Comparison of ENCODE assay signal across 13 cellular contexts in genomic region chr5:56152437-56152836, GRCh38.
A peak's percentile ranks its signal among the peaks of the same experiment; 100 is the strongest.
DNase-seq lines count a peak whose midpoint lies in the region; ATAC-seq, FAIRE-seq and TF ChIP-seq lines count a peak whose summit lies in the region.
"Had no signal": no experiment of that assay in that cellular context is flagged by ENCODE, and none has a peak within 500 bp of the region (broad histone marks: within the 10 kb centered on the region; RNA-seq: fewer than 3 reads in every experiment).

No MANE protein-coding gene starts in this region.

- H3K4me3 ChIP-seq in GM12878 (no peak overlapping the region), pancreas (no peak overlapping the region)
- H3K4me3 ChIP-seq: breast epithelium, left lung had no signal

- SMC1A ChIA-PET in GM12878 (lab: Charles Lee; ENCODE audit: uncharacterized antibody, unreplicated experiment): interaction anchor here (0.7 to 5.7 kb wide), 8 partner anchors 8 to 111 kb away, joined by 3 to 22 read pairs (median 4); no protein-coding TSS in a partner anchor

- no peak overlapping the region for H3K27ac ChIP-seq in GM12878 (ENCODE audit: control insufficient read depth, insufficient read depth)
- H3K27ac ChIP-seq in pancreas: peak overlapping the region in 1 of 4 donors; percentile 4
- H3K27ac ChIP-seq: breast epithelium, left lung had no signal

- H3K9ac ChIP-seq in GM12878 (ENCODE audit: control insufficient read depth, insufficient read depth, low read length): no peak overlapping the region

- no peak for DNase-seq in activated T-cell treated with anti-CD3 and anti-CD28 coated beads, Interleukin-2, amount 50 U/mL, for 4 hours
- no peak for DNase-seq in activated T-cell treated with anti-CD3 and anti-CD28 coated beads, Interleukin-2, amount 50 U/mL, for 48 hours
- peak; percentile 74 for DNase-seq in GM12878 (ENCODE audit: low read depth, low spot score)
- peak; percentile 82 for DNase-seq in renal cortical epithelial cell (ENCODE audit: low read depth)
- no peak for DNase-seq in SK-N-DZ (ENCODE audit: low spot score)
- DNase-seq in pancreas: no peak
- DNase-seq: left lung, NCI-H2029, retina had no signal

- BruUV-seq in GM12878 (replicated peaks; lab: Mats Ljungman, UMichigan): no TSS peak

- H3K4me2 ChIP-seq in GM12878 (ENCODE audit: control insufficient read depth, insufficient read depth): peak overlapping the region; percentile 57

- intact Hi-C loops in GM12878 (cut with micrococcal nuclease; ENCODE audit: unreplicated experiment) (no loop called here), pancreas (cut with DNase I) (no loop called here)

- peak overlapping the region; percentile 45 for H3K4me3 Mint-ChIP-seq in activated T-cell treated with anti-CD3 and anti-CD28 coated beads, Interleukin-2, amount 50 U/mL, for 4 hours
- H3K4me3 Mint-ChIP-seq: B cell had no signal

- in situ Hi-C loops in GM12878 (cut with MboI): no loop called here

- POLR2A ChIA-PET in GM12878 (lab: Charles Lee): no interaction called here

- no peak for TF ChIP-seq RAD21 in GM12878 (IDR thresholded peaks at IDR 0.05; ENCODE audit: insufficient read depth, low read depth, low read length)

- no peaks in the 10 kb centered on the region for H3K9me3 Mint-ChIP-seq in activated T-cell treated with anti-CD3 and anti-CD28 coated beads, Interleukin-2, amount 50 U/mL, for 4 hours

- H3K27me3 Mint-ChIP-seq in activated T-cell treated with anti-CD3 and anti-CD28 coated beads, Interleukin-2, amount 50 U/mL, for 4 hours (ENCODE audit: low read depth): no peaks in the 10 kb centered on the region

- H3K4me1 ChIP-seq in GM12878 (ENCODE audit: control insufficient read depth, insufficient read depth, low read length): peaks cover 39% of the 10 kb centered on the region
- H3K4me1 ChIP-seq in pancreas: peaks cover 4 to 37% (median 27%) of the 10 kb centered on the region in 3 donors
- H3K4me1 ChIP-seq: breast epithelium had no signal

- H3K36me3 Mint-ChIP-seq in activated T-cell treated with anti-CD3 and anti-CD28 coated beads, Interleukin-2, amount 50 U/mL, for 4 hours (ENCODE audit: insufficient read depth): no peaks in the 10 kb centered on the region

- no peaks in the 10 kb centered on the region for H4K20me1 ChIP-seq in GM12878 (ENCODE audit: control insufficient read depth, insufficient read depth)

- H2AFZ ChIP-seq in GM12878 (ENCODE audit: control insufficient read depth, low read depth, low read length): peak overlapping the region; percentile 30

- TF ChIP-seq CTCF in GM12878 (IDR thresholded peaks at IDR 0.05 in 2 of 3, conservative IDR thresholded peaks at IDR 0.05 in 1 of 3; ENCODE audit: control insufficient read depth in 2 of 3, extremely low read depth in 1 of 3, insufficient read depth in 1 of 3, low read depth in 3 of 3, low read length in 3 of 3) (no peak), pancreas (IDR thresholded peaks at IDR 0.05) (no peak)

- CTCF ChIA-PET in GM12878 (lab: Yijun Ruan, JAX): interaction anchor here (0.6 kb wide), 1 partner anchor 59 kb away, joined by 3 read pairs; no protein-coding TSS in a partner anchor

- H3K27me3 ChIP-seq in GM12878 (replicated peaks in 1 of 2; ENCODE audit: control insufficient read depth in 2 of 2, insufficient read depth in 2 of 2, low read length in 1 of 2): no peaks in the 10 kb centered on the region
- no peaks in the 10 kb centered on the region for H3K27me3 ChIP-seq in pancreas
- H3K27me3 ChIP-seq: breast epithelium, left lung had no signal

- no peaks in the 10 kb centered on the region for H3K36me3 ChIP-seq in GM12878 (ENCODE audit: control insufficient read depth in 2 of 2, insufficient read depth in 2 of 2, low read length in 1 of 2)
- no peaks in the 10 kb centered on the region for H3K36me3 ChIP-seq in pancreas
- H3K36me3 ChIP-seq: breast epithelium, left lung had no signal

- no peaks in the 10 kb centered on the region for H3K79me2 ChIP-seq in GM12878 (ENCODE audit: control insufficient read depth, insufficient read depth, low read length)

- RAD21 ChIA-PET in GM12878 (lab: Charles Lee; ENCODE audit: unreplicated experiment): interaction anchor here (1.0 to 7.9 kb wide), 8 partner anchors 10 to 163 kb away, joined by 3 to 41 read pairs (median 3); no protein-coding TSS in a partner anchor

- H3K4me1 Mint-ChIP-seq in activated T-cell treated with anti-CD3 and anti-CD28 coated beads, Interleukin-2, amount 50 U/mL, for 4 hours (ENCODE audit: low read depth): peaks cover 66% of the 10 kb centered on the region

- no peaks in the 10 kb centered on the region for H3K9me3 ChIP-seq in GM12878 (replicated peaks; ENCODE audit: control insufficient read depth, insufficient read depth, low read length)
- no peaks in the 10 kb centered on the region for H3K9me3 ChIP-seq in pancreas
- H3K9me3 ChIP-seq: breast epithelium, left lung had no signal

- 27% methylated on average over 2 of the region's 2 CpGs for WGBS in GM12878 (ENCODE audit: insufficient coverage, insufficient replicate concordance, low lambda C conversion rate, missing lambda C conversion rate)
- WGBS in pancreas, 2 donors: 7 to 8% methylated on average over 2 of the region's 2 CpGs

- TF ChIP-seq POLR2A in GM12878 (IDR thresholded peaks at IDR 0.05; ENCODE audit: low read depth, low read length): no peak

- ATAC-seq in activated T-cell treated with anti-CD3 and anti-CD28 coated beads, Interleukin-2, amount 50 U/mL, for 4 hours: no peak
- ATAC-seq in HG03354 (IDR thresholded peaks at IDR 0.05; ENCODE audit: poor library complexity, severe bottlenecking, unreplicated experiment) (peak; percentile 41), GM12878 (peak; percentile 31), pancreas (no peak)
- ATAC-seq in activated CD4-positive, CD25-positive, alpha-beta regulatory T cell treated with anti-CD3 and anti-CD28 coated beads, Interleukin-2, amount 50 U/mL, for 24 hours: no peak
- ATAC-seq: left lung had no signal

- peak; percentile 57 to 71; a peak in 3 of 4 replicates for TF ChIP-seq EP300 in GM12878 (IDR thresholded peaks at IDR 0.05; ENCODE audit: borderline replicate concordance in 1 of 2, control insufficient read depth in 1 of 2, low read depth in 2 of 2, low read length in 2 of 2)

- FAIRE-seq in GM12878 (lab: Jason Lieb, UNC): peak; percentile 59
- FAIRE-seq in pancreas (lab: Jason Lieb, UNC): no peak

TF ChIP-seq in GM12878, 131 proteins besides CTCF, POLR2A, EP300 and RAD21 (continues in another document):
- TF ChIP-seq SKIL (IDR thresholded peaks at IDR 0.05; ENCODE audit: low read depth, poor library complexity, severe bottlenecking) (peak; percentile 77), ZNF24 (IDR thresholded peaks at IDR 0.05) (0 out of 2 replicates have a peak, but pooled peaks have one; percentile 52), MEF2B (IDR thresholded peaks at IDR 0.05; ENCODE audit: partially characterized antibody, poor library complexity, severe bottlenecking) (peak; percentile 84), DPF2 (IDR thresholded peaks at IDR 0.05) (peak; percentile 79; the same call in 1 of the 2 replicates), TBL1XR1 (IDR thresholded peaks at IDR 0.05; ENCODE audit: low read depth, low read length) (no peak), CEBPB (IDR thresholded peaks at IDR 0.05; ENCODE audit: borderline replicate concordance in 1 of 2, low read depth in 2 of 2, low read length in 2 of 2) (no peak), CHD2 (IDR thresholded peaks at IDR 0.05; ENCODE audit: borderline replicate concordance, low read depth, low read length) (peak; percentile 29; the same call in 1 of the 2 replicates), MLLT1 (IDR thresholded peaks at IDR 0.05) (peak; percentile 78), RELB (IDR thresholded peaks at IDR 0.05; ENCODE audit: low read depth) (peak; percentile 72)

Comparison
In these comparisons a context has a peak if more than half of its experiments do, and no peak if none do; other contexts are left out.
1. ATAC-seq: peak in HG03354 (single experiment) and GM12878 (single experiment); none in activated T-cell treated with anti-CD3 and anti-CD28 coated beads, Interleukin-2, amount 50 U/mL, for 4 hours (0 of 2), activated CD4-positive, CD25-positive, alpha-beta regulatory T cell treated with anti-CD3 and anti-CD28 coated beads, Interleukin-2, amount 50 U/mL, for 24 hours (0 of 2) and pancreas (0 of 4).
2. DNase-seq: peak in GM12878 (single experiment) and renal cortical epithelial cell (single experiment); none in activated T-cell treated with anti-CD3 and anti-CD28 coated beads, Interleukin-2, amount 50 U/mL, for 4 hours (single experiment), activated T-cell treated with anti-CD3 and anti-CD28 coated beads, Interleukin-2, amount 50 U/mL, for 48 hours (0 of 2), SK-N-DZ (single experiment) and pancreas (0 of 6).